In genomic region chr6:25179051-25179778, GRCh38 we compare ENCODE assay signal across 9 cellular contexts.
A peak's percentile ranks its signal among the peaks of the same experiment; 100 is the strongest.
DNase-seq lines count a peak whose midpoint lies in the region; ATAC-seq and TF ChIP-seq lines count a peak whose summit lies in the region.
"Had no signal": no experiment of that assay in that cellular context is flagged by ENCODE, and none has a peak within 500 bp of the region (broad histone marks: within the 10 kb centered on the region; RNA-seq: fewer than 3 reads in every experiment).

No MANE protein-coding gene starts in this region.

- H3K27me3 ChIP-seq in heart left ventricle (no peaks in the 10 kb centered on the region), ascending aorta (no peaks in the 10 kb centered on the region), left lung (no peaks in the 10 kb centered on the region), uterus (no peaks in the 10 kb centered on the region), A673 (replicated peaks; ENCODE audit: insufficient read depth, low read depth, low read length, poor library complexity) (no peaks in the 10 kb centered on the region)

- WGBS in heart left ventricle, 4 donors, result 35 to 45% (median 42%) methylated on average over 4 of the region's 4 CpGs

- intact Hi-C loops in heart left ventricle (cut with DNase I), result loop anchor here in 4 of 10 donors (1.0 to 10.0 kb wide), 4 partner anchors 40 to 94 kb away; no protein-coding TSS in a partner anchor
- intact Hi-C loops in cardiac septum (cut with DNase I), result loop anchor here (5.0 kb wide), 2 partner anchors 42 to 92 kb away; no protein-coding TSS in a partner anchor
- intact Hi-C loops in ascending aorta (cut with DNase I), result loop anchor here (2.0 kb wide), 1 partner anchor 14 kb away; no protein-coding TSS in a partner anchor
- intact Hi-C loops in left lung (cut with DNase I), result no loop called here
- intact Hi-C loops in uterus (cut with DNase I; ENCODE audit: low total_unique reads), result no loop called here
- intact Hi-C loops in A673 (cut with micrococcal nuclease; ENCODE audit: unreplicated experiment), result no loop called here

- CTCF ChIA-PET in A673 (lab: Charles Lee), result no interaction called here

- no TSS peak for BruUV-seq in A673 (replicated peaks; lab: Mats Ljungman, UMichigan)

- peak overlapping the region; percentile 57 to 82 (median 69) for H3K27ac ChIP-seq in heart left ventricle
- peak overlapping the region; percentile 56 to 74 for H3K27ac ChIP-seq in ascending aorta
- peak overlapping the region; percentile 60 to 84 for H3K27ac ChIP-seq in left lung
- H3K27ac ChIP-seq in uterus, result peak overlapping the region; percentile 81 to 96
- no peak overlapping the region for H3K27ac ChIP-seq in A673 (ENCODE audit: low read depth, low read length, poor library complexity, severe bottlenecking)

- H3K4me1 ChIP-seq in heart left ventricle, result peaks cover 0 to 58% (median 8%) of the 10 kb centered on the region in 12 donors
- H3K4me1 ChIP-seq in ascending aorta, result peaks cover 0 to 29% of the 10 kb centered on the region in 2 donors
- H3K4me1 ChIP-seq in left lung, result peaks cover 22 to 64% of the 10 kb centered on the region in 2 donors
- no peaks in the 10 kb centered on the region for H3K4me1 ChIP-seq in uterus
- H3K4me1 ChIP-seq in A673 (ENCODE audit: insufficient read depth, low read length, poor library complexity, severe bottlenecking), result peaks cover under 1% of the 10 kb centered on the region

- TF ChIP-seq CTCF in heart left ventricle (IDR thresholded peaks at IDR 0.05) (no peak), ascending aorta (IDR thresholded peaks at IDR 0.05) (no peak), left lung (IDR thresholded peaks at IDR 0.05) (no peak), uterus (IDR thresholded peaks at IDR 0.05) (no peak), A673 (conservative IDR thresholded peaks at IDR 0.05; ENCODE audit: low read depth, low read length) (no peak)

- DNase-seq in heart left ventricle (no peak), cardiac septum (ENCODE audit: low spot score) (no peak), ascending aorta (ENCODE audit: low spot score in 2 of 2) (no peak), left lung (no peak), uterus (no peak), GF-D8 (lab: John Stamatoyannopoulos, UW) (no peak), A673 (ENCODE audit: low spot score) (no peak)
- DNase-seq: foreskin melanocyte had no signal

- no peaks in the 10 kb centered on the region for H3K9me3 ChIP-seq in heart left ventricle
- no peaks in the 10 kb centered on the region for H3K9me3 ChIP-seq in ascending aorta
- H3K9me3 ChIP-seq in left lung, result no peaks in the 10 kb centered on the region
- H3K9me3 ChIP-seq in uterus, result no peaks in the 10 kb centered on the region
- no peaks in the 10 kb centered on the region for H3K9me3 ChIP-seq in A673 (ENCODE audit: low read depth, low read length, poor library complexity, severe bottlenecking)

- ATAC-seq in heart left ventricle, result peak; percentile 62 to 74 (median 68)
- ATAC-seq in left lung, result peak; percentile 68
- ATAC-seq in GM21786 (IDR thresholded peaks at IDR 0.05; ENCODE audit: unreplicated experiment), result no peak

- POLR2A ChIA-PET in A673 (lab: Charles Lee; ENCODE audit: low non-redundant PET), result no interaction called here

- H3K36me3 ChIP-seq in heart left ventricle (no peaks in the 10 kb centered on the region), ascending aorta (no peaks in the 10 kb centered on the region), left lung (no peaks in the 10 kb centered on the region), uterus (no peaks in the 10 kb centered on the region), A673 (ENCODE audit: insufficient read depth, low read length, poor library complexity, severe bottlenecking) (no peaks in the 10 kb centered on the region)

- TF ChIP-seq POLR2A in heart left ventricle (IDR thresholded peaks at IDR 0.05) (no peak), uterus (IDR thresholded peaks at IDR 0.05) (no peak)

- no peak overlapping the region for H3K4me3 ChIP-seq in heart left ventricle
- no peak overlapping the region for H3K4me3 ChIP-seq in ascending aorta
- no peak overlapping the region for H3K4me3 ChIP-seq in left lung
- H3K4me3 ChIP-seq in uterus, result no peak overlapping the region
- no peak overlapping the region for H3K4me3 ChIP-seq in A673 (ENCODE audit: low read depth, low read length, poor library complexity, severe bottlenecking)

Comparison
In these comparisons a context has a peak if more than half of its experiments do, and no peak if none do; other contexts are left out.
1. intact Hi-C loops: an anchor here in cardiac septum (5.0 kb wide) and ascending aorta (2.0 kb wide); none called in left lung, uterus and A673.